19 cellular contexts compared by ENCODE assay signal in the genomic region with DNA sequence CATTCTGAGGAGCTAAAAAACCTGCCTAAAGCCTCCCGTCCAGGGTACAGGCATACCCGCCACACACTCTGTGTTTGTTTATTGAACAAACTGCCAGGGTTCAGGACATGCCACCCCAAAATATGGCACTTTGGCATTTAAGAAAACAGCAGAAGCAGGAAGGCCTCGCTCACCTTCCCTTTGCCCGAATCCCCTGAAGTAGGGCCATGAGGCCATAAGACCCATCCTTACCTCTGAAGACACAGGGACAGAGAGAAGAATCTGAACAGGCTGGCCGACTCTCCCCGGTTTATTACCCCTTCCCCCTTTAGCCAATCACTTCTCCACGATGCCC. TPM values are rescaled to one million over a fixed set of nuclear protein-coding genes. Genes with fewer than 3 reads are reported as not detected.
A peak's percentile ranks its signal among the peaks of the same experiment; 100 is the strongest.
DNase-seq lines count a peak whose midpoint lies in the region; ATAC-seq, FAIRE-seq and TF ChIP-seq lines count a peak whose summit lies in the region.
"Had no signal": no experiment of that assay in that cellular context is flagged by ENCODE, and none has a peak within 500 bp of the region (broad histone marks: within the 10 kb centered on the region; RNA-seq: fewer than 3 reads in every experiment).

No MANE protein-coding gene starts in this region.

- no peak overlapping the region for H4K5ac ChIP-seq in H1 (ENCODE audit: insufficient read length, low read depth, low read length)

- H4K8ac ChIP-seq in H1 (ENCODE audit: extremely low read depth, insufficient read depth, low read length) = no peak overlapping the region

- H3K79me2 ChIP-seq in HepG2 (ENCODE audit: insufficient read depth, low read length) = no peaks in the 10 kb centered on the region
- H3K79me2 ChIP-seq in H1 (ENCODE audit: control insufficient read depth in 1 of 2, insufficient read depth in 2 of 2, low read length in 2 of 2) = no peaks in the 10 kb centered on the region

- H3K79me1 ChIP-seq in H1 (ENCODE audit: low read depth, low read length) = no peaks in the 10 kb centered on the region

- H3K36me3 ChIP-seq in HepG2 (replicated peaks in 1 of 2; ENCODE audit: control insufficient read depth in 1 of 2, insufficient read depth in 2 of 2, low read length in 2 of 2) = no peaks in the 10 kb centered on the region
- H3K36me3 ChIP-seq in right lobe of liver = no peaks in the 10 kb centered on the region
- H3K36me3 ChIP-seq in H1 (ENCODE audit: control insufficient read depth in 2 of 4, insufficient read depth in 4 of 4, low read length in 3 of 4) = no peaks in the 10 kb centered on the region
- H3K36me3 ChIP-seq: MG63 had no signal

- H3K4me1 ChIP-seq in HepG2 (ENCODE audit: insufficient read depth, low read length) (peaks cover 73% of the 10 kb centered on the region), right lobe of liver (peaks cover 0 to 40% (median 17%) of the 10 kb centered on the region in 4 donors), H1 (replicated peaks in 1 of 4; ENCODE audit: control insufficient read depth in 3 of 4, insufficient read depth in 4 of 4, low read length in 3 of 4) (peaks cover 0 to 6% (median 5%) of the 10 kb centered on the region in 4 experiments; a peak in 3 of 7 replicates)

- no peaks in the 10 kb centered on the region; the same call in 1 of the 2 replicates for H3K23me2 ChIP-seq in H1 (ENCODE audit: low read depth, low read length)

- no peak for TF ChIP-seq RAD21 in HepG2 (CRISPR knock-in tag; IDR thresholded peaks at IDR 0.05)
- no peak for TF ChIP-seq RAD21 in H1 (IDR thresholded peaks at IDR 0.05 in 1 of 2, conservative IDR thresholded peaks at IDR 0.05 in 1 of 2; ENCODE audit: low read depth in 2 of 2, low read length in 2 of 2)

- TF ChIP-seq CTCF in HepG2 (CRISPR knock-in tag; IDR thresholded peaks at IDR 0.05) (no peak), right lobe of liver (IDR thresholded peaks at IDR 0.05) (no peak), H1 (IDR thresholded peaks at IDR 0.05; ENCODE audit: control extremely low read depth in 1 of 3, insufficient read depth in 1 of 3, low read depth in 1 of 3, low read length in 3 of 3) (no peak)

- peak; percentile 4 for FAIRE-seq in HepG2 (lab: Jason Lieb, UNC)
- FAIRE-seq in H1 (lab: Jason Lieb, UNC) = no peak
- FAIRE-seq: GM12892 had no signal

- ATAC-seq in HepG2 (no peak), right lobe of liver (no peak), HG03565 (IDR thresholded peaks at IDR 0.05; ENCODE audit: unreplicated experiment) (no peak)
- ATAC-seq: GM23338 had no signal

- intact Hi-C loops in HepG2 (cut with micrococcal nuclease; ENCODE audit: unreplicated experiment) (loop anchor here (5.0 kb wide), 1 partner anchor 255 kb away; no protein-coding TSS in a partner anchor), right lobe of liver (cut with DNase I) (loop anchor here (5.0 to 10.0 kb wide), 3 partner anchors 35 to 352 kb away; no protein-coding TSS in a partner anchor)

- H4K91ac ChIP-seq in H1 (replicated peaks; ENCODE audit: insufficient read length, low read length) = no peak overlapping the region

- no TSS peak for BruUV-seq in HepG2 (replicated peaks; lab: Mats Ljungman, UMichigan)

- H4K20me1 ChIP-seq in HepG2 (ENCODE audit: insufficient read depth, low read length) (no peaks in the 10 kb centered on the region), H1 (replicated peaks in 1 of 2; ENCODE audit: control insufficient read depth in 1 of 2, insufficient read depth in 2 of 2, low read length in 2 of 2) (no peaks in the 10 kb centered on the region)

- H3K36me3 Mint-ChIP-seq in T-helper 1 cell treated with Interleukin-12 subunit alpha and Interleukin-12 subunit beta and Interleukin-4 antibody, amounts not matched to agents 30 μg/mL and 1 μg/mL, for 36 hours (ENCODE audit: low read depth) = no peaks in the 10 kb centered on the region

- no peak overlapping the region for H3K4me3 ChIP-seq in HepG2 (replicated peaks in 1 of 3; ENCODE audit: insufficient read depth in 1 of 3, low read depth in 2 of 3, low read length in 3 of 3)
- no peak overlapping the region for H3K4me3 ChIP-seq in right lobe of liver
- H3K4me3 ChIP-seq in H1 (ENCODE audit: extremely low read depth in 1 of 4, insufficient read depth in 2 of 4, low read depth in 3 of 4, low read length in 4 of 4) = no peak overlapping the region
- H3K4me3 ChIP-seq: GM23338, MG63 had no signal

- no peak overlapping the region for H2BK5ac ChIP-seq in H1 (ENCODE audit: low read depth, low read length)

- TF ChIP-seq EP300 in HepG2 (IDR thresholded peaks at IDR 0.05; ENCODE audit: low read depth in 2 of 2, low read length in 2 of 2) (no peak), HepG2 (CRISPR knock-in tag; IDR thresholded peaks at IDR 0.05; ENCODE audit: borderline replicate concordance) (no peak), H1 (IDR thresholded peaks at IDR 0.05; ENCODE audit: borderline replicate concordance in 1 of 2, low read depth in 2 of 2, low read length in 2 of 2) (no peak)

- H3K27ac ChIP-seq in HepG2 (ENCODE audit: extremely low read length, insufficient read depth, low read length) = no peak overlapping the region
- H3K27ac ChIP-seq in right lobe of liver = peak overlapping the region in 1 of 3 donors; percentile 5
- no peak overlapping the region for H3K27ac ChIP-seq in H1 (ENCODE audit: low read depth, low read length)
- H3K27ac ChIP-seq: KMS-11 had no signal

- H3K18ac ChIP-seq in H1 (ENCODE audit: extremely low read depth, low read length) = no peak overlapping the region

- H2AK5ac ChIP-seq in H1 (ENCODE audit: low read depth, low read length) = no peak overlapping the region

- H3K9me3 ChIP-seq in HepG2 (ENCODE audit: low read length) (no peaks in the 10 kb centered on the region), right lobe of liver (no peaks in the 10 kb centered on the region), H1 (ENCODE audit: insufficient read depth in 2 of 2, low read depth in 1 of 2, low read length in 1 of 2) (no peaks in the 10 kb centered on the region)
- H3K9me3 ChIP-seq: MG63 had no signal

- H3K56ac ChIP-seq in H1 (replicated peaks; ENCODE audit: insufficient read length, low read depth, low read length) = no peak overlapping the region

- H2BK15ac ChIP-seq in H1 (ENCODE audit: low read length) = no peak overlapping the region

- in situ Hi-C loops in HepG2 (cut with HindIII; ENCODE audit: extremely low pct_ligation_motif_present, low pct_unique_long_range_greater_than_20kb) = loop anchor here (5.0 to 25.0 kb wide), 2 partner anchors 100 to 370 kb away; partner anchors contain the start of genes ASTL and DUSP2

- WGBS in HepG2 (ENCODE audit: low lambda C conversion rate) = 63% methylated on average over 6 of the region's 7 CpGs
- WGBS in right lobe of liver (ENCODE audit: insufficient coverage, low coverage, low lambda C conversion rate, missing lambda C conversion rate) = 95% methylated on average over 3 of the region's 7 CpGs
- WGBS in H1 (ENCODE audit: extremely low coverage in 1 of 2, insufficient coverage in 1 of 2, insufficient read length in 1 of 2, insufficient replicate concordance in 2 of 2, low coverage in 1 of 2, low lambda C conversion rate in 2 of 2, missing lambda C conversion rate in 1 of 2), 2 experiments = 92% methylated on average over 7 of the region's 7 CpGs; no CpG with 5 or more reads in 1 of the 2 experiments

- CTCF ChIA-PET in HepG2 (lab: Yijun Ruan, JAX; ENCODE audit: low intra/inter-chr PET ratio, low total read pairs) (interaction anchor here (1.6 to 5.0 kb wide), 2 partner anchors 36 to 99 kb away, joined by 7 to 116 read pairs; no protein-coding TSS in a partner anchor), H1 (lab: Charles Lee; ENCODE audit: partially characterized antibody) (interaction anchor here (0.8 to 10.3 kb wide), 5 partner anchors 9 to 119 kb away, joined by 3 to 171 read pairs (median 17); no protein-coding TSS in a partner anchor)

- no peak overlapping the region for H3K4ac ChIP-seq in H1 (replicated peaks; ENCODE audit: insufficient read length, low read depth, low read length)

- no peak overlapping the region for H2BK20ac ChIP-seq in H1 (ENCODE audit: low read length)

- H2AFZ ChIP-seq in HepG2 (ENCODE audit: low read length) (no peak overlapping the region), H1 (ENCODE audit: low read length) (no peak overlapping the region)
- H2AFZ ChIP-seq: GM23338 had no signal

- H2BK120ac ChIP-seq in H1 (replicated peaks; ENCODE audit: low read depth, low read length) = no peak overlapping the region

- peaks cover 0 to 25% of the 10 kb centered on the region in 2 experiments; a peak in 3 of 5 replicates for H3K27me3 ChIP-seq in HepG2 (ENCODE audit: control insufficient read depth in 1 of 2, insufficient read depth in 2 of 2, low read length in 2 of 2)
- no peaks in the 10 kb centered on the region for H3K27me3 ChIP-seq in right lobe of liver
- peaks cover 4 to 14% (median 10%) of the 10 kb centered on the region in 4 experiments for H3K27me3 ChIP-seq in H1 (replicated peaks in 1 of 4; ENCODE audit: control insufficient read depth in 3 of 4, extremely low read depth in 1 of 4, insufficient read depth in 3 of 4, low read length in 3 of 4)
- H3K27me3 ChIP-seq: MG63 had no signal

- peaks cover 57% of the 10 kb centered on the region for H3K4me1 Mint-ChIP-seq in T-helper 1 cell treated with Interleukin-12 subunit alpha and Interleukin-12 subunit beta and Interleukin-4 antibody, amounts not matched to agents 30 μg/mL and 1 μg/mL, for 36 hours (ENCODE audit: low read depth)

- H2BK12ac ChIP-seq in H1 (ENCODE audit: low read depth, low read length) = 0 out of 2 replicates have a peak overlapping the region, but pooled peaks have one; percentile 39

- H3K9me3 Mint-ChIP-seq in T-helper 1 cell treated with Interleukin-12 subunit alpha and Interleukin-12 subunit beta and Interleukin-4 antibody, amounts not matched to agents 30 μg/mL and 1 μg/mL, for 36 hours = no peaks in the 10 kb centered on the region

- H3K9ac ChIP-seq in HepG2 (ENCODE audit: insufficient read depth, low read depth, low read length) (no peak overlapping the region), H1 (replicated peaks in 1 of 4; ENCODE audit: extremely low read depth in 1 of 4, low read depth in 3 of 4, low read length in 3 of 4) (no peak overlapping the region)
- H3K9ac ChIP-seq: KMS-11 had no signal

- POLR2A ChIA-PET in HepG2 (lab: Yijun Ruan, JAX) (no interaction called here), H1 (lab: Charles Lee; ENCODE audit: partially characterized antibody) (no interaction called here)

- no peak overlapping the region for H3K27ac Mint-ChIP-seq in T-helper 1 cell treated with Interleukin-12 subunit alpha and Interleukin-12 subunit beta and Interleukin-4 antibody, amounts not matched to agents 30 μg/mL and 1 μg/mL, for 36 hours
- H3K27ac Mint-ChIP-seq: GM23338 had no signal

- no peak overlapping the region for H3K23ac ChIP-seq in H1 (ENCODE audit: insufficient read length)

- H3K4me2 ChIP-seq in HepG2 (ENCODE audit: low read depth, low read length) (no peak overlapping the region), H1 (ENCODE audit: insufficient read depth in 1 of 2, low read depth in 2 of 2, low read length in 2 of 2) (no peak overlapping the region)
- H3K4me2 ChIP-seq: GM23338, KMS-11 had no signal

- H3K27me3 Mint-ChIP-seq in T-helper 1 cell treated with Interleukin-12 subunit alpha and Interleukin-12 subunit beta and Interleukin-4 antibody, amounts not matched to agents 30 μg/mL and 1 μg/mL, for 36 hours (ENCODE audit: low read depth) = peaks cover 8% of the 10 kb centered on the region

- no peak for TF ChIP-seq POLR2A in HepG2 (IDR thresholded peaks at IDR 0.05; ENCODE audit: insufficient read depth in 1 of 2, low read depth in 2 of 2, low read length in 2 of 2)
- TF ChIP-seq POLR2A in right lobe of liver (IDR thresholded peaks at IDR 0.05) = no peak
- TF ChIP-seq POLR2A in H1 (IDR thresholded peaks at IDR 0.05; ENCODE audit: control extremely low read depth in 1 of 2, low read depth in 2 of 2, low read length in 2 of 2) = no peak

- DNase-seq in T-helper 1 cell = no peak
- no peak for DNase-seq in HepG2 (ENCODE audit: low spot score)
- DNase-seq in right lobe of liver = no peak
- no peak for DNase-seq in H1 (ENCODE audit: low read depth in 1 of 2, low spot score in 2 of 2)
- DNase-seq in ureter (ENCODE audit: low spot score) = peak; percentile 34
- DNase-seq in stimulated activated CD4-positive, alpha-beta T cell treated with anti-CD3 and anti-CD28 coated beads, Interleukin-4, amount 100 ng/mL, for 24 hours = no peak
- DNase-seq: C1 segment of cervical spinal cord, DMS 273 treated with DMSO at 0.1 percent for 48 hours, GF-D8, MG63, NCI-H1092, NCI-H2081 treated with DMSO at 0.1 percent for 48 hours, NCI-H2227 treated with DMSO at 0.1 percent for 48 hours, NCI-H524 had no signal

- H3K4me3 Mint-ChIP-seq in T-helper 1 cell treated with Interleukin-12 subunit alpha and Interleukin-12 subunit beta and Interleukin-4 antibody, amounts not matched to agents 30 μg/mL and 1 μg/mL, for 36 hours = peak overlapping the region; percentile 75
- H3K4me3 Mint-ChIP-seq: GM23338 had no signal

- no peak overlapping the region for H3K14ac ChIP-seq in H1 (ENCODE audit: insufficient read length)

RNA-seq across cellular contexts. Expression of gene NEURL3, which starts 1.7 kb away (rescaled TPM):
- total RNA-seq in HepG2 (2016; rRNA removed; fragmentation: Illumina TruSeq; extraction: Trizol) = 0.74 and 1.2 TPM in 2 replicates
- total RNA-seq in HepG2 (2016; cell fraction: cytosol; rRNA removed; fragmentation: Illumina TruSeq; extraction: Trizol; ENCODE audit: low read depth) = 0.20 and 0.53 TPM in 2 replicates
- total RNA-seq in HepG2 (2016; cell fraction: insoluble cytoplasmic fraction; rRNA removed; fragmentation: Illumina TruSeq; extraction: Trizol) = 0.73 and 1.4 TPM in 2 replicates
- 0.34 and 0.48 TPM in 2 replicates for total RNA-seq in HepG2 (2016; cell fraction: membrane; rRNA removed; fragmentation: Illumina TruSeq; extraction: Trizol)
- 0.62 and 0.63 TPM in 2 replicates for total RNA-seq in HepG2 (2016; cell fraction: nucleus; rRNA removed; fragmentation: Illumina TruSeq; extraction: Trizol)
- 0.16 and 0.48 TPM in 2 replicates for polyA plus RNA-seq in HepG2 (2011; rRNA removed)
- 0.41 and 0.48 TPM in 2 replicates for polyA plus RNA-seq in HepG2 (2011; cell fraction: cytosol; rRNA removed)
- 0.37 and 0.74 TPM in 2 replicates for polyA plus RNA-seq in HepG2 (2011; cell fraction: nucleus; rRNA removed)
- 0.28 TPM in 1 of 2 replicates, not detected in the other for polyA plus RNA-seq in HepG2 (2012)
- 0.16 and 0.27 TPM in 2 replicates for polyA plus RNA-seq in HepG2 (2016; cell fraction: cytosol; fragmentation: Illumina TruSeq; extraction: Trizol; ENCODE audit: low read depth)
- polyA plus RNA-seq in HepG2 (2016; cell fraction: insoluble cytoplasmic fraction; fragmentation: Illumina TruSeq; extraction: Trizol; ENCODE audit: low read depth) = 0.81 and 0.88 TPM in 2 replicates
- polyA plus RNA-seq in HepG2 (2016; cell fraction: membrane; fragmentation: Illumina TruSeq; extraction: Trizol; ENCODE audit: low read depth) = 0.49 and 0.50 TPM in 2 replicates
- 1.3 and 1.5 TPM in 2 replicates for polyA plus RNA-seq in HepG2 (2016; cell fraction: nucleus; fragmentation: Illumina TruSeq; extraction: Trizol; ENCODE audit: insufficient read depth, low read depth)
- polyA minus RNA-seq in HepG2 (2011; rRNA and poly(A)+ RNA removed; ENCODE audit: low replicate concordance) = not detected in 2 replicates
- polyA minus RNA-seq in HepG2 (2011; cell fraction: cytosol; rRNA and poly(A)+ RNA removed) = not detected in 2 replicates
- polyA minus RNA-seq in HepG2 (2011; cell fraction: nucleus; rRNA and poly(A)+ RNA removed) = not detected in 2 replicates
- 1 to 10 TPM in 3 of 6 experiments, under 1 TPM in 3; 0.23 to 3.0 (median 1.4) TPM for total RNA-seq in right lobe of liver
- total RNA-seq in H1 (2021; fragmentation: NEBNext Ultra II Directional; extraction: Animal tissue kit (Norgen Biotek cat#: 25700)) = not detected in 2 replicates
- polyA plus RNA-seq in H1 (2011; rRNA removed) = 0.03 TPM in 1 of 2 replicates, not detected in the other
- polyA plus RNA-seq in H1 (2011; cell fraction: cytosol; rRNA removed) = not detected
- not detected for polyA plus RNA-seq in H1 (2011; cell fraction: nucleus; rRNA removed)
- not detected in 4 replicates for polyA plus RNA-seq in H1 (2012, experiment 1 of 2)
- not detected for polyA plus RNA-seq in H1 (2012, experiment 2 of 2)
- polyA plus RNA-seq in H1 (2013, experiment 1 of 2) = not detected
- not detected for polyA plus RNA-seq in H1 (2013, experiment 2 of 2)
- not detected in 2 replicates for polyA minus RNA-seq in H1 (2011; rRNA and poly(A)+ RNA removed)
- not detected for polyA minus RNA-seq in H1 (2011; cell fraction: cytosol; rRNA and poly(A)+ RNA removed)
- polyA minus RNA-seq in H1 (2011; cell fraction: nucleus; rRNA and poly(A)+ RNA removed) = not detected
- total RNA-seq in ureter = 0.70 TPM
- total RNA-seq: GM23338 had no signal

RNA-seq across cellular contexts. Expression of gene ARID5A, which starts 29.7 kb away (rescaled TPM):
- 8.0 and 9.5 TPM in 2 replicates for total RNA-seq in HepG2 (2016; rRNA removed; fragmentation: Illumina TruSeq; extraction: Trizol)
- 2.9 and 3.5 TPM in 2 replicates for total RNA-seq in HepG2 (2016; cell fraction: cytosol; rRNA removed; fragmentation: Illumina TruSeq; extraction: Trizol; ENCODE audit: low read depth)
- total RNA-seq in HepG2 (2016; cell fraction: insoluble cytoplasmic fraction; rRNA removed; fragmentation: Illumina TruSeq; extraction: Trizol) = 8.1 and 9.8 TPM in 2 replicates
- 6.9 and 8.7 TPM in 2 replicates for total RNA-seq in HepG2 (2016; cell fraction: membrane; rRNA removed; fragmentation: Illumina TruSeq; extraction: Trizol)
- 7.0 and 7.5 TPM in 2 replicates for total RNA-seq in HepG2 (2016; cell fraction: nucleus; rRNA removed; fragmentation: Illumina TruSeq; extraction: Trizol)
- polyA plus RNA-seq in HepG2 (2011; rRNA removed) = 6.0 and 7.4 TPM in 2 replicates
- polyA plus RNA-seq in HepG2 (2011; cell fraction: cytosol; rRNA removed) = 3.4 and 7.0 TPM in 2 replicates
- polyA plus RNA-seq in HepG2 (2011; cell fraction: nucleus; rRNA removed) = 11.9 and 13.3 TPM in 2 replicates
- 4.7 and 5.3 TPM in 2 replicates for polyA plus RNA-seq in HepG2 (2012)
- 3.1 and 4.1 TPM in 2 replicates for polyA plus RNA-seq in HepG2 (2016; cell fraction: cytosol; fragmentation: Illumina TruSeq; extraction: Trizol; ENCODE audit: low read depth)
- polyA plus RNA-seq in HepG2 (2016; cell fraction: insoluble cytoplasmic fraction; fragmentation: Illumina TruSeq; extraction: Trizol; ENCODE audit: low read depth) = 9.9 and 12.2 TPM in 2 replicates
- polyA plus RNA-seq in HepG2 (2016; cell fraction: membrane; fragmentation: Illumina TruSeq; extraction: Trizol; ENCODE audit: low read depth) = 6.1 and 8.5 TPM in 2 replicates
- 12.7 and 13.7 TPM in 2 replicates for polyA plus RNA-seq in HepG2 (2016; cell fraction: nucleus; fragmentation: Illumina TruSeq; extraction: Trizol; ENCODE audit: insufficient read depth, low read depth)
- polyA minus RNA-seq in HepG2 (2011; rRNA and poly(A)+ RNA removed; ENCODE audit: low replicate concordance) = 1.4 and 6.4 TPM in 2 replicates
- 3.0 and 4.0 TPM in 2 replicates for polyA minus RNA-seq in HepG2 (2011; cell fraction: cytosol; rRNA and poly(A)+ RNA removed)
- 3.2 and 4.2 TPM in 2 replicates for polyA minus RNA-seq in HepG2 (2011; cell fraction: nucleus; rRNA and poly(A)+ RNA removed)
- 10 to 100 TPM; 13.2 to 23.1 (median 16.9) TPM for total RNA-seq in right lobe of liver
- 4.4 and 5.3 TPM in 2 replicates for total RNA-seq in H1 (2021; fragmentation: NEBNext Ultra II Directional; extraction: Animal tissue kit (Norgen Biotek cat#: 25700))
- 3.3 and 3.8 TPM in 2 replicates for polyA plus RNA-seq in H1 (2011; rRNA removed)
- polyA plus RNA-seq in H1 (2011; cell fraction: cytosol; rRNA removed) = 2.8 TPM
- polyA plus RNA-seq in H1 (2011; cell fraction: nucleus; rRNA removed) = 5.1 TPM
- 1.8 to 4.2 TPM (median 3.5 TPM) in 4 replicates for polyA plus RNA-seq in H1 (2012, experiment 1 of 2)
- polyA plus RNA-seq in H1 (2012, experiment 2 of 2) = 3.3 TPM
- polyA plus RNA-seq in H1 (2013, experiment 1 of 2) = 4.2 TPM
- 4.2 TPM for polyA plus RNA-seq in H1 (2013, experiment 2 of 2)
- polyA minus RNA-seq in H1 (2011; rRNA and poly(A)+ RNA removed) = 0.76 and 1.4 TPM in 2 replicates
- 4.3 TPM for polyA minus RNA-seq in H1 (2011; cell fraction: cytosol; rRNA and poly(A)+ RNA removed)
- polyA minus RNA-seq in H1 (2011; cell fraction: nucleus; rRNA and poly(A)+ RNA removed) = 3.3 TPM
- 36.6 TPM for total RNA-seq in ureter
